2 cellular contexts compared by ENCODE assay signal in the genomic region with DNA sequence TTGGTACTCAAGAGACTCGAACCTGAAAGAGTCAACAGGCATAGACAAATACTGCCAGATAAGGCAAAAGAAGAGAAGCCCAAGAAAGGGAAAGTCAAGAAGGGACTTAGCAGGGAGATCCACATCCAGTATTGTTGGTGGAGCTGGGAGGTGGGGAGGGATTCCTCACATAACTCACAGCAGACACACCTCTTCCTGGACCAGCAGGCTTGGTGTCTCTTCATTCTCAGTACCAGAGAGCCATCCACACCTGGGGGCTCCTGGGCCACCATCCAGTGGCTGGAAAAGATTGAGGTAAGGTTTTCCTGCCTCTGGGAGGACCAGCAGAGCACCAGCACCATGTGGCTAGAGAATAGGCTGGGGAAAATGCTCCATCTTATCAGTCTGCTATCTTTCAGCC.
TF ChIP-seq lines count a peak whose summit lies in the region.

No MANE protein-coding gene starts in this region.

TF ChIP-seq in IMR-90, 13 proteins besides CTCF, POLR2A, EP300 and RAD21:
- TF ChIP-seq, protein P1, sequence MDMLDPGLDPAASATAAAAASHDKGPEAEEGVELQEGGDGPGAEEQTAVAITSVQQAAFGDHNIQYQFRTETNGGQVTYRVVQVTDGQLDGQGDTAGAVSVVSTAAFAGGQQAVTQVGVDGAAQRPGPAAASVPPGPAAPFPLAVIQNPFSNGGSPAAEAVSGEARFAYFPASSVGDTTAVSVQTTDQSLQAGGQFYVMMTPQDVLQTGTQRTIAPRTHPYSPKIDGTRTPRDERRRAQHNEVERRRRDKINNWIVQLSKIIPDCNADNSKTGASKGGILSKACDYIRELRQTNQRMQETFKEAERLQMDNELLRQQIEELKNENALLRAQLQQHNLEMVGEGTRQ (IDR thresholded peaks at IDR 0.05; ENCODE audit: low read depth, low read length): no peak
- TF ChIP-seq NFE2L2 (IDR thresholded peaks at IDR 0.05; ENCODE audit: low read depth, low read length): no peak
- TF ChIP-seq MAZ (IDR thresholded peaks at IDR 0.05; ENCODE audit: borderline replicate concordance, low read depth, low read length): no peak
- no peak for TF ChIP-seq MXI1 (IDR thresholded peaks at IDR 0.05; ENCODE audit: borderline replicate concordance, low read depth, low read length)
- TF ChIP-seq BHLHE40 (IDR thresholded peaks at IDR 0.05; ENCODE audit: low read depth, low read length): no peak
- TF ChIP-seq CEBPB (IDR thresholded peaks at IDR 0.05; ENCODE audit: low read depth, low read length): no peak
- TF ChIP-seq CHD1 (IDR thresholded peaks at IDR 0.05; ENCODE audit: low read depth, low read length): no peak
- no peak for TF ChIP-seq MAFK (IDR thresholded peaks at IDR 0.05; ENCODE audit: low read depth, low read length)
- no peak for TF ChIP-seq SMC3 (IDR thresholded peaks at IDR 0.05; ENCODE audit: low read depth, low read length)

TF ChIP-seq in H1, 55 proteins besides CTCF, POLR2A, EP300 and RAD21:
- TF ChIP-seq TCF12 (IDR thresholded peaks at IDR 0.05; ENCODE audit: low read depth, low read length): no peak
- no peak for TF ChIP-seq GTF2F1 (IDR thresholded peaks at IDR 0.05; ENCODE audit: borderline replicate concordance, low read depth, low read length)
- TF ChIP-seq, protein P2, sequence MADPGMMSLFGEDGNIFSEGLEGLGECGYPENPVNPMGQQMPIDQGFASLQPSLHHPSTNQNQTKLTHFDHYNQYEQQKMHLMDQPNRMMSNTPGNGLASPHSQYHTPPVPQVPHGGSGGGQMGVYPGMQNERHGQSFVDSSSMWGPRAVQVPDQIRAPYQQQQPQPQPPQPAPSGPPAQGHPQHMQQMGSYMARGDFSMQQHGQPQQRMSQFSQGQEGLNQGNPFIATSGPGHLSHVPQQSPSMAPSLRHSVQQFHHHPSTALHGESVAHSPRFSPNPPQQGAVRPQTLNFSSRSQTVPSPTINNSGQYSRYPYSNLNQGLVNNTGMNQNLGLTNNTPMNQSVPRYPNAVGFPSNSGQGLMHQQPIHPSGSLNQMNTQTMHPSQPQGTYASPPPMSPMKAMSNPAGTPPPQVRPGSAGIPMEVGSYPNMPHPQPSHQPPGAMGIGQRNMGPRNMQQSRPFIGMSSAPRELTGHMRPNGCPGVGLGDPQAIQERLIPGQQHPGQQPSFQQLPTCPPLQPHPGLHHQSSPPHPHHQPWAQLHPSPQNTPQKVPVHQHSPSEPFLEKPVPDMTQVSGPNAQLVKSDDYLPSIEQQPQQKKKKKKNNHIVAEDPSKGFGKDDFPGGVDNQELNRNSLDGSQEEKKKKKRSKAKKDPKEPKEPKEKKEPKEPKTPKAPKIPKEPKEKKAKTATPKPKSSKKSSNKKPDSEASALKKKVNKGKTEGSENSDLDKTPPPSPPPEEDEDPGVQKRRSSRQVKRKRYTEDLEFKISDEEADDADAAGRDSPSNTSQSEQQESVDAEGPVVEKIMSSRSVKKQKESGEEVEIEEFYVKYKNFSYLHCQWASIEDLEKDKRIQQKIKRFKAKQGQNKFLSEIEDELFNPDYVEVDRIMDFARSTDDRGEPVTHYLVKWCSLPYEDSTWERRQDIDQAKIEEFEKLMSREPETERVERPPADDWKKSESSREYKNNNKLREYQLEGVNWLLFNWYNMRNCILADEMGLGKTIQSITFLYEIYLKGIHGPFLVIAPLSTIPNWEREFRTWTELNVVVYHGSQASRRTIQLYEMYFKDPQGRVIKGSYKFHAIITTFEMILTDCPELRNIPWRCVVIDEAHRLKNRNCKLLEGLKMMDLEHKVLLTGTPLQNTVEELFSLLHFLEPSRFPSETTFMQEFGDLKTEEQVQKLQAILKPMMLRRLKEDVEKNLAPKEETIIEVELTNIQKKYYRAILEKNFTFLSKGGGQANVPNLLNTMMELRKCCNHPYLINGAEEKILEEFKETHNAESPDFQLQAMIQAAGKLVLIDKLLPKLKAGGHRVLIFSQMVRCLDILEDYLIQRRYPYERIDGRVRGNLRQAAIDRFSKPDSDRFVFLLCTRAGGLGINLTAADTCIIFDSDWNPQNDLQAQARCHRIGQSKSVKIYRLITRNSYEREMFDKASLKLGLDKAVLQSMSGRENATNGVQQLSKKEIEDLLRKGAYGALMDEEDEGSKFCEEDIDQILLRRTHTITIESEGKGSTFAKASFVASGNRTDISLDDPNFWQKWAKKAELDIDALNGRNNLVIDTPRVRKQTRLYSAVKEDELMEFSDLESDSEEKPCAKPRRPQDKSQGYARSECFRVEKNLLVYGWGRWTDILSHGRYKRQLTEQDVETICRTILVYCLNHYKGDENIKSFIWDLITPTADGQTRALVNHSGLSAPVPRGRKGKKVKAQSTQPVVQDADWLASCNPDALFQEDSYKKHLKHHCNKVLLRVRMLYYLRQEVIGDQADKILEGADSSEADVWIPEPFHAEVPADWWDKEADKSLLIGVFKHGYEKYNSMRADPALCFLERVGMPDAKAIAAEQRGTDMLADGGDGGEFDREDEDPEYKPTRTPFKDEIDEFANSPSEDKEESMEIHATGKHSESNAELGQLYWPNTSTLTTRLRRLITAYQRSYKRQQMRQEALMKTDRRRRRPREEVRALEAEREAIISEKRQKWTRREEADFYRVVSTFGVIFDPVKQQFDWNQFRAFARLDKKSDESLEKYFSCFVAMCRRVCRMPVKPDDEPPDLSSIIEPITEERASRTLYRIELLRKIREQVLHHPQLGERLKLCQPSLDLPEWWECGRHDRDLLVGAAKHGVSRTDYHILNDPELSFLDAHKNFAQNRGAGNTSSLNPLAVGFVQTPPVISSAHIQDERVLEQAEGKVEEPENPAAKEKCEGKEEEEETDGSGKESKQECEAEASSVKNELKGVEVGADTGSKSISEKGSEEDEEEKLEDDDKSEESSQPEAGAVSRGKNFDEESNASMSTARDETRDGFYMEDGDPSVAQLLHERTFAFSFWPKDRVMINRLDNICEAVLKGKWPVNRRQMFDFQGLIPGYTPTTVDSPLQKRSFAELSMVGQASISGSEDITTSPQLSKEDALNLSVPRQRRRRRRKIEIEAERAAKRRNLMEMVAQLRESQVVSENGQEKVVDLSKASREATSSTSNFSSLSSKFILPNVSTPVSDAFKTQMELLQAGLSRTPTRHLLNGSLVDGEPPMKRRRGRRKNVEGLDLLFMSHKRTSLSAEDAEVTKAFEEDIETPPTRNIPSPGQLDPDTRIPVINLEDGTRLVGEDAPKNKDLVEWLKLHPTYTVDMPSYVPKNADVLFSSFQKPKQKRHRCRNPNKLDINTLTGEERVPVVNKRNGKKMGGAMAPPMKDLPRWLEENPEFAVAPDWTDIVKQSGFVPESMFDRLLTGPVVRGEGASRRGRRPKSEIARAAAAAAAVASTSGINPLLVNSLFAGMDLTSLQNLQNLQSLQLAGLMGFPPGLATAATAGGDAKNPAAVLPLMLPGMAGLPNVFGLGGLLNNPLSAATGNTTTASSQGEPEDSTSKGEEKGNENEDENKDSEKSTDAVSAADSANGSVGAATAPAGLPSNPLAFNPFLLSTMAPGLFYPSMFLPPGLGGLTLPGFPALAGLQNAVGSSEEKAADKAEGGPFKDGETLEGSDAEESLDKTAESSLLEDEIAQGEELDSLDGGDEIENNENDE (IDR thresholded peaks at IDR 0.05; ENCODE audit: insufficient replicate concordance, low read length): no peak
- TF ChIP-seq, protein P3, sequence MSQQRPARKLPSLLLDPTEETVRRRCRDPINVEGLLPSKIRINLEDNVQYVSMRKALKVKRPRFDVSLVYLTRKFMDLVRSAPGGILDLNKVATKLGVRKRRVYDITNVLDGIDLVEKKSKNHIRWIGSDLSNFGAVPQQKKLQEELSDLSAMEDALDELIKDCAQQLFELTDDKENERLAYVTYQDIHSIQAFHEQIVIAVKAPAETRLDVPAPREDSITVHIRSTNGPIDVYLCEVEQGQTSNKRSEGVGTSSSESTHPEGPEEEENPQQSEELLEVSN (IDR thresholded peaks at IDR 0.05): no peak
